ENCODE assay signal across 22 cellular contexts in the genomic region with DNA sequence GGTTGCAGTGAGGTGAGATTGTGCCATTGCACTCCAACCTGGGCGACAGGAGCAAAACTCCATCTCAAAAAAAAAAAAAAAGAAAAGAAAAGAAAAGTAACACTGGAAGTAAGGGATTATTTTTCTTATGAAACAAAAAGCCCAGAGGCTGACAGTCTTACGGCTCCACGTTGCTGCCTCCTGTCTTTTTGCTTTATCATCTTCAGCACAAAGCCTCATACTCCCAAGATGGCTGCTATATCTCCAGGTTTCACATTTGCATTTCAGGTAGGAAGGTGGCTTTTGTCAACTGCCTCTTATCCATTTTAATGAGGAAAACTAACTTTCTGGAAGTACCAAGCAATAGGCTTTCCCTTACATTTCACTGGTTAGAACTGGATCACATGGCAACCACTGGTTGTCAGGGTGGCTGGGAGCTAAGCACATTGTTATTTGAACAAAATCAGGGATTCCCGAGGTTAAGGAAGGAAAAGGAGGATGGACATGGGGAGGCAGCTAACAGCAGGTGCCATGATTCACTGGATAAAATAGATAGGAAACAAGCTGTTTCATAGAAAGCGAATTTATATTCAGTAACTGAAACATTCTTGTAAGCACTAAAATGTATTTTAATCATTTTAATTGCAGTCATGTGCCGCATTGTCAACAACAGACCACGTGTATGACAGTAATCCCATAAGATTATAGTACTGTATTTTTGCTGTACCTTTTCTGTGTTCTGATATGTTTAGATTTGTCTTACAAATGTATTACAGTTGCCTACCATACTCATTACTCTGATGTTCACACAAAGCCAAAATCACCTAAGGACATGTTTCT. TPM values are rescaled to one million over a fixed set of nuclear protein-coding genes. Genes with fewer than 3 reads are reported as not detected.
DNase-seq lines count a peak whose midpoint lies in the region; ATAC-seq and TF ChIP-seq lines count a peak whose summit lies in the region.
"Had no signal": no experiment of that assay in that cellular context is flagged by ENCODE, and none has a peak within 500 bp of the region (broad histone marks: within the 10 kb centered on the region; RNA-seq: fewer than 3 reads in every experiment).

No MANE protein-coding gene starts in this region.

- no peak overlapping the region for H3K18ac ChIP-seq in H9 (ENCODE audit: insufficient read length, low read depth, low read length)

- H3K27ac Mint-ChIP-seq in H9, result peak overlapping the region; percentile 45 to 92 (median 71); a peak in 6 of 7 replicates
- H3K27ac Mint-ChIP-seq: B cell; CD4-positive, alpha-beta T cell had no signal

- H2BK15ac ChIP-seq in H9 (ENCODE audit: low read depth, low read length), result no peak overlapping the region

- no peak overlapping the region for H2AFZ ChIP-seq in H9 (ENCODE audit: low read length)
- no peak overlapping the region for H2AFZ ChIP-seq in MM.1S (ENCODE audit: low read length)
- no peak overlapping the region for H2AFZ ChIP-seq in PC-3 (ENCODE audit: low read length)
- no peak overlapping the region for H2AFZ ChIP-seq in hepatocyte

- intact Hi-C loops in body of pancreas (cut with DNase I), result no loop called here
- intact Hi-C loops in PC-3 (cut with micrococcal nuclease), result no loop called here

- H3K9ac ChIP-seq in H9 (ENCODE audit: extremely low read depth, insufficient read length, low read length) (no peak overlapping the region), iPS-20b (ENCODE audit: low read depth, low read length) (no peak overlapping the region; the same call in 1 of the 2 replicates), MM.1S (ENCODE audit: low read length) (no peak overlapping the region), PC-3 (ENCODE audit: low read length) (no peak overlapping the region)
- H3K9ac ChIP-seq: SK-N-SH had no signal

- CTCF ChIA-PET in PC-3 (lab: Charles Lee), result no interaction called here

- H4K91ac ChIP-seq in H9 (ENCODE audit: insufficient read length, low read depth, low read length), result no peak overlapping the region

- H3K36me3 ChIP-seq in body of pancreas (replicated peaks in 1 of 2; ENCODE audit: insufficient read depth in 1 of 2, low read depth in 2 of 2) (no peaks in the 10 kb centered on the region), iPS-20b (ENCODE audit: insufficient read depth, low read depth, low read length) (no peaks in the 10 kb centered on the region), MM.1S (replicated peaks; ENCODE audit: insufficient read depth, low read length) (no peaks in the 10 kb centered on the region), PC-3 (ENCODE audit: low read depth, low read length) (no peaks in the 10 kb centered on the region), hepatocyte (replicated peaks; ENCODE audit: insufficient read depth, low read depth) (no peaks in the 10 kb centered on the region)

- H3K14ac ChIP-seq in H9 (ENCODE audit: insufficient read depth, low read length), result no peak overlapping the region

- TF ChIP-seq CTCF in H9 (conservative IDR thresholded peaks at IDR 0.05) (no peak), body of pancreas (IDR thresholded peaks at IDR 0.05) (no peak), MM.1S (IDR thresholded peaks at IDR 0.05; ENCODE audit: low read length) (no peak), PC-3 (conservative IDR thresholded peaks at IDR 0.05; ENCODE audit: low read depth, low read length) (no peak), hepatocyte (IDR thresholded peaks at IDR 0.05; ENCODE audit: poor library complexity) (no peak)

- H3T11ph ChIP-seq in H9 (ENCODE audit: low read length), result no peak overlapping the region

- H3K27me3 Mint-ChIP-seq in H9 (ENCODE audit: low read depth), result no peaks in the 10 kb centered on the region
- H3K27me3 Mint-ChIP-seq: B cell; CD4-positive, alpha-beta T cell had no signal

- ATAC-seq in body of pancreas, result no peak
- no peak for ATAC-seq in PC-3
- ATAC-seq in GM19463 (IDR thresholded peaks at IDR 0.05; ENCODE audit: unreplicated experiment), result no peak
- ATAC-seq: Panc1, Right ventricle myocardium inferior had no signal

- H3K4me1 ChIP-seq in H9 (ENCODE audit: insufficient read depth, low read length) (peaks cover 23% of the 10 kb centered on the region; the same call in 1 of the 2 replicates), body of pancreas (peaks cover 54% of the 10 kb centered on the region), iPS-20b (ENCODE audit: insufficient read depth, low read length) (peaks cover 44% of the 10 kb centered on the region), MM.1S (ENCODE audit: low read length) (no peaks in the 10 kb centered on the region), PC-3 (ENCODE audit: insufficient read depth, low read length) (no peaks in the 10 kb centered on the region), hepatocyte (ENCODE audit: insufficient read depth) (peaks cover 18% of the 10 kb centered on the region)

- H3K23ac ChIP-seq in H9 (ENCODE audit: insufficient read length, low read depth, low read length), result no peak overlapping the region

- H4K8ac ChIP-seq in H9 (replicated peaks; ENCODE audit: insufficient read length, low read depth, low read length), result no peak overlapping the region

- H2BK5ac ChIP-seq in H9 (ENCODE audit: insufficient read length, low read length), result no peak overlapping the region

- H3K4me1 Mint-ChIP-seq in H9, result peaks cover 81 to 86% of the 10 kb centered on the region in 2 experiments

- H3K23me2 ChIP-seq in H9 (ENCODE audit: insufficient read length, low read depth, low read length, poor library complexity, severe bottlenecking), result no peaks in the 10 kb centered on the region

- H3K9me2 ChIP-seq in MM.1S (replicated peaks; ENCODE audit: insufficient read depth, low read length) (no peaks in the 10 kb centered on the region), PC-3 (replicated peaks; ENCODE audit: low read length) (no peaks in the 10 kb centered on the region), hepatocyte (replicated peaks; ENCODE audit: insufficient read depth) (no peaks in the 10 kb centered on the region)
- H3K9me2 ChIP-seq: SK-N-SH had no signal

- H3K4me3 ChIP-seq in body of pancreas, result no peak overlapping the region
- no peak overlapping the region for H3K4me3 ChIP-seq in iPS-20b (ENCODE audit: low read length)
- H3K4me3 ChIP-seq in MM.1S (ENCODE audit: low read length), result no peak overlapping the region
- no peak overlapping the region for H3K4me3 ChIP-seq in PC-3 (ENCODE audit: low read length)
- H3K4me3 ChIP-seq in hepatocyte, result no peak overlapping the region

- H3K4me2 ChIP-seq in H9 (ENCODE audit: insufficient read depth, insufficient read length, low read length) (no peak overlapping the region), MM.1S (ENCODE audit: low read depth, low read length) (no peak overlapping the region), PC-3 (ENCODE audit: low read length) (no peak overlapping the region), hepatocyte (no peak overlapping the region)
- H3K4me2 ChIP-seq: SK-N-SH had no signal

- no peak overlapping the region for H3K56ac ChIP-seq in H9 (ENCODE audit: insufficient read length, low read depth, low read length)

- H2BK120ac ChIP-seq in H9 (ENCODE audit: low read depth, low read length, poor library complexity, severe bottlenecking), result no peak overlapping the region

- no peak overlapping the region for H2BK12ac ChIP-seq in H9 (ENCODE audit: insufficient read length, low read depth, low read length)

- no peak overlapping the region for H2BK20ac ChIP-seq in H9 (ENCODE audit: low read depth, low read length, poor library complexity, severe bottlenecking)

- DNase-seq in H9, result no peak
- no peak for DNase-seq in body of pancreas
- no peak for DNase-seq in substantia nigra (lab: John Stamatoyannopoulos, UW)
- no peak for DNase-seq in MM.1S
- DNase-seq in PC-3, result no peak
- no peak for DNase-seq in hepatocyte (ENCODE audit: low spot score)
- DNase-seq: ACHN; CD4-positive, alpha-beta T cell; DND-41; GDM1; KG1; NCI-H1092 treated with DMSO at 0.1 percent for 48 hours; NCI-H187 treated with DMSO at 0.1 percent for 48 hours; NCI-H2171; NCI-H446 treated with DMSO at 0.1 percent for 48 hours; NCI-H774; SK-N-SH had no signal

- H3K27ac ChIP-seq in H9 (ENCODE audit: insufficient read length, low read depth, low read length), result no peak overlapping the region
- peak overlapping the region; percentile 2 to 37 (median 14) for H3K27ac ChIP-seq in body of pancreas
- peak overlapping the region; percentile 0 for H3K27ac ChIP-seq in iPS-20b (ENCODE audit: low read length)
- peak overlapping the region; percentile 94 for H3K27ac ChIP-seq in substantia nigra (ENCODE audit: low read depth, low read length, poor library complexity, severe bottlenecking)
- no peak overlapping the region for H3K27ac ChIP-seq in MM.1S (ENCODE audit: low read length)
- H3K27ac ChIP-seq in PC-3 (ENCODE audit: low read length), result no peak overlapping the region
- no peak overlapping the region for H3K27ac ChIP-seq in hepatocyte

- no peak overlapping the region for H3K4ac ChIP-seq in H9 (ENCODE audit: low read depth, low read length)

- H3K9me3 Mint-ChIP-seq in H9, result no peaks in the 10 kb centered on the region; a peak in 1 of 5 replicates
- H3K9me3 Mint-ChIP-seq: CD4-positive, alpha-beta T cell had no signal

- BruUV-seq in PC-3 (replicated peaks; lab: Mats Ljungman, UMichigan), result no TSS peak

- H2AK5ac ChIP-seq in H9 (ENCODE audit: insufficient read length, low read length), result no peak overlapping the region

- H3K9me3 ChIP-seq in H9 (ENCODE audit: control insufficient read depth, low read depth, low read length), result no peaks in the 10 kb centered on the region
- no peaks in the 10 kb centered on the region for H3K9me3 ChIP-seq in body of pancreas
- H3K9me3 ChIP-seq in iPS-20b (ENCODE audit: insufficient read depth, low read depth, low read length), result no peaks in the 10 kb centered on the region
- no peaks in the 10 kb centered on the region for H3K9me3 ChIP-seq in MM.1S (replicated peaks; ENCODE audit: insufficient read depth, low read length)
- no peaks in the 10 kb centered on the region for H3K9me3 ChIP-seq in PC-3 (ENCODE audit: low read length)
- H3K9me3 ChIP-seq in hepatocyte (ENCODE audit: low read depth), result no peaks in the 10 kb centered on the region
- H3K9me3 ChIP-seq: SK-N-SH had no signal

- H3K4me3 Mint-ChIP-seq in H9, result peak overlapping the region in 1 of 2 experiments; percentile 13; a peak in 1 of 5 replicates
- H3K4me3 Mint-ChIP-seq: B cell; CD4-positive, alpha-beta T cell had no signal

- TF ChIP-seq POLR2A in body of pancreas (IDR thresholded peaks at IDR 0.05), result no peak

- 0 out of 7 replicates have a peak, but pooled peaks cover 0 to 1% (median 0%) of the 10 kb centered on the region in 3 experiments for H3K36me3 Mint-ChIP-seq in H9 (ENCODE audit: insufficient read depth in 1 of 3, low read depth in 3 of 3)

- no peaks in the 10 kb centered on the region for H3F3A ChIP-seq in MM.1S (ENCODE audit: insufficient read depth, low read length)
- no peaks in the 10 kb centered on the region for H3F3A ChIP-seq in PC-3 (ENCODE audit: low read length, unreplicated experiment)

- H4K5ac ChIP-seq in H9 (ENCODE audit: insufficient read length, low read depth, low read length), result no peak overlapping the region

- POLR2A ChIA-PET in PC-3 (lab: Charles Lee; ENCODE audit: unreplicated experiment), result no interaction called here

- H3K79me2 ChIP-seq in H9 (ENCODE audit: insufficient read depth, low read length), result no peaks in the 10 kb centered on the region; the same call in 1 of the 2 replicates
- no peaks in the 10 kb centered on the region for H3K79me2 ChIP-seq in MM.1S (ENCODE audit: low read length)
- H3K79me2 ChIP-seq in PC-3 (ENCODE audit: low read length), result no peaks in the 10 kb centered on the region
- peaks cover 82% of the 10 kb centered on the region for H3K79me2 ChIP-seq in hepatocyte

- no peaks in the 10 kb centered on the region for H3K79me1 ChIP-seq in H9 (ENCODE audit: insufficient read depth, low read depth, low read length, poor library complexity, severe bottlenecking)

- no peaks in the 10 kb centered on the region for H4K20me1 ChIP-seq in H9 (ENCODE audit: control insufficient read depth, insufficient read depth, insufficient read length)
- no peaks in the 10 kb centered on the region for H4K20me1 ChIP-seq in MM.1S (ENCODE audit: insufficient read depth, low read length)
- no peaks in the 10 kb centered on the region for H4K20me1 ChIP-seq in PC-3 (ENCODE audit: low read length)
- no peaks in the 10 kb centered on the region for H4K20me1 ChIP-seq in hepatocyte (ENCODE audit: insufficient read depth, poor library complexity, severe bottlenecking)

- no peaks in the 10 kb centered on the region for H3K27me3 ChIP-seq in H9 (ENCODE audit: insufficient read depth, low read length)
- no peaks in the 10 kb centered on the region for H3K27me3 ChIP-seq in body of pancreas
- H3K27me3 ChIP-seq in iPS-20b (ENCODE audit: insufficient read depth, low read length), result no peaks in the 10 kb centered on the region
- no peaks in the 10 kb centered on the region for H3K27me3 ChIP-seq in MM.1S (replicated peaks; ENCODE audit: insufficient read depth, low read length)
- no peaks in the 10 kb centered on the region for H3K27me3 ChIP-seq in PC-3 (ENCODE audit: low read length)
- H3K27me3 ChIP-seq in hepatocyte, result no peaks in the 10 kb centered on the region

- WGBS in H9 (ENCODE audit: extremely low coverage, insufficient read length, low lambda C conversion rate), result no CpG with 5 or more reads among the region's 7 CpGs
- whole genome bisulfite sequencing in body of pancreas, 2 donors, result 69% methylated on average over 7 of the region's 7 CpGs
- 89% methylated on average over 7 of the region's 7 CpGs for WGBS in hepatocyte (ENCODE audit: low lambda C conversion rate, missing lambda C conversion rate)

RNA-seq across cellular contexts. Expression of a gene that starts 58.6 kb away (rescaled TPM):
- total RNA-seq in H9 (2021) (43.5 and 44.9 TPM in 2 replicates), body of pancreas (100 to 1,000 TPM in 1 of 2 donors, 10 to 100 TPM in 1; 99.9 to 142 TPM), PC-3 (2014; rRNA removed) (1.0 and 5.8 TPM in 2 replicates), hepatocyte (19.9 and 32.6 TPM in 2 replicates)
- 16.2 and 23.8 TPM in 2 replicates for polyA plus RNA-seq in hepatocyte

Comparison
In these comparisons a context has a peak if more than half of its experiments do, and no peak if none do; other contexts are left out.
1. H3K27ac ChIP-seq: peak in body of pancreas (4 of 4), iPS-20b (single experiment) and substantia nigra (single experiment); none in H9 (single experiment), MM.1S (single experiment), PC-3 (single experiment) and hepatocyte (single experiment).